ENCODE assay signal across 12 cellular contexts in genomic region chr18:35064291-35064690, GRCh38. TPM values are rescaled to one million over a fixed set of nuclear protein-coding genes. Genes with fewer than 3 reads are reported as not detected.
DNase-seq lines count a peak whose midpoint lies in the region; ATAC-seq and TF ChIP-seq lines count a peak whose summit lies in the region.
"Had no signal": no experiment of that assay in that cellular context is flagged by ENCODE, and none has a peak within 500 bp of the region (broad histone marks: within the 10 kb centered on the region; RNA-seq: fewer than 3 reads in every experiment).

No MANE protein-coding gene starts in this region.

- peaks cover 6% of the 10 kb centered on the region for H3K36me3 Mint-ChIP-seq in CD4-positive, CD25-positive, alpha-beta regulatory T cell
- peaks cover 12% of the 10 kb centered on the region for H3K36me3 Mint-ChIP-seq in CD8-positive, alpha-beta T cell
- peaks cover 5% of the 10 kb centered on the region for H3K36me3 Mint-ChIP-seq in endothelial cell (ENCODE audit: low read depth, unreplicated experiment)
- no peaks in the 10 kb centered on the region for H3K36me3 Mint-ChIP-seq in naive B cell

- TF ChIP-seq CTCF in CD8-positive, alpha-beta T cell (IDR thresholded peaks at IDR 0.05), result no peak
- TF ChIP-seq CTCF in endothelial cell (IDR thresholded peaks at IDR 0.05; ENCODE audit: unreplicated experiment), result no peak
- no peak for TF ChIP-seq CTCF in foreskin fibroblast (IDR thresholded peaks at IDR 0.05; ENCODE audit: low read depth, low read length)

- no peak for DNase-seq in CD4-positive, CD25-positive, alpha-beta regulatory T cell
- DNase-seq in CD8-positive, alpha-beta T cell, result no peak
- DNase-seq in endothelial cell (ENCODE audit: low spot score) (no peak), naive B cell (no peak), HPDE6-E6E7 (ENCODE audit: extremely low spot score) (no peak), HEK293T (ENCODE audit: extremely low spot score) (no peak), foreskin fibroblast (no peak)
- DNase-seq: Calu3, DMS79, H7 had no signal

- no peaks in the 10 kb centered on the region for H3K9me3 Mint-ChIP-seq in CD4-positive, CD25-positive, alpha-beta regulatory T cell
- H3K9me3 Mint-ChIP-seq in CD8-positive, alpha-beta T cell, result no peaks in the 10 kb centered on the region
- H3K9me3 Mint-ChIP-seq in endothelial cell (ENCODE audit: unreplicated experiment), result no peaks in the 10 kb centered on the region
- H3K9me3 Mint-ChIP-seq in naive B cell, result no peaks in the 10 kb centered on the region
- H3K9me3 Mint-ChIP-seq: CD14-positive monocyte, GM23338 had no signal

- no peak overlapping the region for H3K4me3 ChIP-seq in CD4-positive, CD25-positive, alpha-beta regulatory T cell (ENCODE audit: low read depth, low read length)
- no peak overlapping the region for H3K4me3 ChIP-seq in CD8-positive, alpha-beta T cell (ENCODE audit: low read depth, low read length)
- no peak overlapping the region for H3K4me3 ChIP-seq in foreskin fibroblast (ENCODE audit: low read depth in 1 of 2, low read length in 2 of 2)
- H3K4me3 ChIP-seq: GM23338 had no signal

- no peaks in the 10 kb centered on the region for H3K4me1 ChIP-seq in CD4-positive, CD25-positive, alpha-beta regulatory T cell (ENCODE audit: control insufficient read depth, insufficient read depth, low read length, poor library complexity, severe bottlenecking)
- H3K4me1 ChIP-seq in CD8-positive, alpha-beta T cell (ENCODE audit: insufficient read depth, low read length), result peaks cover 5% of the 10 kb centered on the region

- H3K27me3 Mint-ChIP-seq in CD4-positive, CD25-positive, alpha-beta regulatory T cell, result no peaks in the 10 kb centered on the region
- no peaks in the 10 kb centered on the region for H3K27me3 Mint-ChIP-seq in CD8-positive, alpha-beta T cell (ENCODE audit: low read depth)
- H3K27me3 Mint-ChIP-seq in endothelial cell (ENCODE audit: unreplicated experiment), result no peaks in the 10 kb centered on the region
- no peaks in the 10 kb centered on the region for H3K27me3 Mint-ChIP-seq in naive B cell

- no peaks in the 10 kb centered on the region for H3K9me3 ChIP-seq in CD4-positive, CD25-positive, alpha-beta regulatory T cell (ENCODE audit: control insufficient read depth in 2 of 2, low read length in 2 of 2)
- H3K9me3 ChIP-seq in CD8-positive, alpha-beta T cell (ENCODE audit: low read length), result no peaks in the 10 kb centered on the region

- peaks cover 49 to 71% (median 54%) of the 10 kb centered on the region in 4 donors for H3K4me1 Mint-ChIP-seq in CD4-positive, CD25-positive, alpha-beta regulatory T cell
- H3K4me1 Mint-ChIP-seq in CD8-positive, alpha-beta T cell (ENCODE audit: low read depth), result peaks cover 70% of the 10 kb centered on the region
- peaks cover 32% of the 10 kb centered on the region for H3K4me1 Mint-ChIP-seq in endothelial cell (ENCODE audit: unreplicated experiment)
- peaks cover 51 to 75% (median 68%) of the 10 kb centered on the region in 3 donors for H3K4me1 Mint-ChIP-seq in naive B cell
- H3K4me1 Mint-ChIP-seq: CD14-positive monocyte had no signal

- POLR2A ChIA-PET in CD8-positive, alpha-beta T cell (lab: Charles Lee), result interaction anchor here (1.3 kb wide), 1 partner anchor 23 kb away, joined by 3 read pairs; the partner anchor contains the start of gene MAPRE2
- POLR2A ChIA-PET in HEK293T (lab: Yijun Ruan, JAX), result no interaction called here

- H3K27me3 ChIP-seq in CD4-positive, CD25-positive, alpha-beta regulatory T cell (ENCODE audit: control insufficient read depth, insufficient read depth, low read length), result no peaks in the 10 kb centered on the region
- no peaks in the 10 kb centered on the region for H3K27me3 ChIP-seq in CD8-positive, alpha-beta T cell (ENCODE audit: insufficient read depth, low read length)

- no peak overlapping the region for H3K27ac ChIP-seq in CD4-positive, CD25-positive, alpha-beta regulatory T cell (ENCODE audit: insufficient read depth, low read length, poor library complexity, severe bottlenecking)
- no peak overlapping the region for H3K27ac ChIP-seq in CD8-positive, alpha-beta T cell (ENCODE audit: low read depth, low read length)

- peak overlapping the region in 2 of 3 donors; percentile 67 to 80 for H3K27ac Mint-ChIP-seq in CD4-positive, CD25-positive, alpha-beta regulatory T cell
- H3K27ac Mint-ChIP-seq in CD8-positive, alpha-beta T cell, result peak overlapping the region; percentile 58
- H3K27ac Mint-ChIP-seq in endothelial cell (ENCODE audit: unreplicated experiment) (peak overlapping the region; percentile 21), naive B cell (peak overlapping the region in 4 of 6 donors; percentile 7 to 86 (median 34))
- H3K27ac Mint-ChIP-seq: GM23338 had no signal

- no peak for ATAC-seq in CD4-positive, CD25-positive, alpha-beta regulatory T cell (ENCODE audit: low read depth in 2 of 2)
- no peak for ATAC-seq in CD8-positive, alpha-beta T cell
- ATAC-seq in naive B cell (ENCODE audit: low read depth in 2 of 2), result no peak
- ATAC-seq: GM23338 had no signal

- peak overlapping the region in 1 of 4 donors; percentile 12 for H3K4me3 Mint-ChIP-seq in CD4-positive, CD25-positive, alpha-beta regulatory T cell
- H3K4me3 Mint-ChIP-seq in CD8-positive, alpha-beta T cell, result no peak overlapping the region
- H3K4me3 Mint-ChIP-seq in endothelial cell (ENCODE audit: unreplicated experiment) (no peak overlapping the region), naive B cell (no peak overlapping the region)
- H3K4me3 Mint-ChIP-seq: CD14-positive monocyte, GM23338 had no signal

- intact Hi-C loops in CD8-positive, alpha-beta T cell (cut with DNase I, micrococcal nuclease), result no loop called here

- no peaks in the 10 kb centered on the region for H3K36me3 ChIP-seq in CD4-positive, CD25-positive, alpha-beta regulatory T cell (ENCODE audit: control insufficient read depth, insufficient read depth, low read length)
- H3K36me3 ChIP-seq in CD8-positive, alpha-beta T cell (ENCODE audit: insufficient read depth, low read length), result no peaks in the 10 kb centered on the region

- CTCF ChIA-PET in CD8-positive, alpha-beta T cell (lab: Charles Lee), result interaction anchor here (0.7 kb wide), 1 partner anchor 37 kb away, joined by 3 read pairs; no protein-coding TSS in a partner anchor
- CTCF ChIA-PET in HEK293T (lab: Yijun Ruan, JAX), result no interaction called here

TF ChIP-seq in HEK293T, 16 proteins besides CTCF, POLR2A, EP300 and RAD21:
- no peak for TF ChIP-seq LEF1 (IDR thresholded peaks at IDR 0.05; ENCODE audit: borderline replicate concordance)
- no peak for TF ChIP-seq ELF4 (IDR thresholded peaks at IDR 0.05)
- no peak for TF ChIP-seq ARNT (IDR thresholded peaks at IDR 0.05)
- no peak for TF ChIP-seq ZNF384 (IDR thresholded peaks at IDR 0.05)
- TF ChIP-seq FOXA1 (IDR thresholded peaks at IDR 0.05), result no peak
- TF ChIP-seq PKNOX1 (IDR thresholded peaks at IDR 0.05), result no peak
- TF ChIP-seq SP1 (IDR thresholded peaks at IDR 0.05), result no peak
- TF ChIP-seq TARDBP (IDR thresholded peaks at IDR 0.05), result no peak
- no peak for TF ChIP-seq HDGF (IDR thresholded peaks at IDR 0.05; ENCODE audit: borderline replicate concordance)
- no peak for TF ChIP-seq BHLHE40 (IDR thresholded peaks at IDR 0.05; ENCODE audit: borderline replicate concordance)
- no peak for TF ChIP-seq SUZ12 (IDR thresholded peaks at IDR 0.05)
- no peak for TF ChIP-seq FOXM1 (IDR thresholded peaks at IDR 0.05; ENCODE audit: borderline replicate concordance)
- no peak for TF ChIP-seq CTBP1 (IDR thresholded peaks at IDR 0.05; ENCODE audit: borderline replicate concordance)
- TF ChIP-seq NFRKB (IDR thresholded peaks at IDR 0.05), result no peak
- no peak for TF ChIP-seq L3MBTL2 (conservative IDR thresholded peaks at IDR 0.05)
- no peak for TF ChIP-seq FOXK2 (IDR thresholded peaks at IDR 0.05)

RNA-seq across cellular contexts. Expression of gene MAPRE2, which starts 23.1 kb away (rescaled TPM):
- 82.5 TPM for total RNA-seq in CD4-positive, CD25-positive, alpha-beta regulatory T cell
- 10 to 100 TPM; 62.2 to 74.3 (median 66.6) TPM for polyA plus RNA-seq in CD4-positive, CD25-positive, alpha-beta regulatory T cell
- 100 to 1,000 TPM; 137 to 145 TPM for total RNA-seq in CD8-positive, alpha-beta T cell
- 73.0 TPM for total RNA-seq in endothelial cell (ENCODE audit: unreplicated experiment)
- 100 to 1,000 TPM in 5 of 6 donors, 10 to 100 TPM in 1; 99.3 to 132 (median 105) TPM for polyA plus RNA-seq in naive B cell (ENCODE audit: low read depth in 6 of 6)

Comparison
In these comparisons a context has a peak if more than half of its experiments do, and no peak if none do; other contexts are left out.
1. H3K27ac Mint-ChIP-seq: peak in every context shown above with its lines; median percentile 74 in CD4-positive, CD25-positive, alpha-beta regulatory T cell; 58 in CD8-positive, alpha-beta T cell; 34 in naive B cell; 21 in endothelial cell.